27 cellular contexts compared by ENCODE assay signal in the genomic region with DNA sequence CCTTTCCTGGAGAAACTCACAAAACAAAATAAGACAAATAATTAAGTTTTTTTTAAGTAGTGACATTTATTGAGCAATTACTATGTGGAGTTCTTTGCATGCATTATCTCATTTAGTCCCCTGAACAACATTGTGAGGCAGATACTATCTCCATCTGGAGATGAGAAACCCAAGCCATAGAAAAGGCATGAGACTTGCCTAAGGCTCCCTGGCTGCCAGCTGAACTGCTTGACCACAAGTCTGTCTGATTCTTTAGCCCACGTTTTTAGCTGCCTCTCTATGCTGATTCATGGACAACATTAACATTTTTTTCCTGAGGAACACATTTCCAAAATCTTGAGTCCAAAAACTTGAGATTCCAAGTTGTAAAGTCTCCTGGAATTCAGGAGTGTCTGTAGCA.
DNase-seq lines count a peak whose midpoint lies in the region; ATAC-seq, FAIRE-seq and TF ChIP-seq lines count a peak whose summit lies in the region.
"Had no signal": no experiment of that assay in that cellular context is flagged by ENCODE, and none has a peak within 500 bp of the region (broad histone marks: within the 10 kb centered on the region; RNA-seq: fewer than 3 reads in every experiment).

No MANE protein-coding gene starts in this region.

- H3K9me1 ChIP-seq in IMR-90 (ENCODE audit: insufficient read depth, low read length) (no peaks in the 10 kb centered on the region), keratinocyte (ENCODE audit: control insufficient read depth, extremely low read depth, insufficient read depth, low read length) (no peaks in the 10 kb centered on the region)

- H3K27ac ChIP-seq in IMR-90 (ENCODE audit: insufficient read depth, low read length) (no peak overlapping the region), keratinocyte (ENCODE audit: control insufficient read depth, insufficient read depth, low read length) (no peak overlapping the region)
- H3K27ac ChIP-seq: BLaER1 treated with 17β-estradiol and CSF1 and Interleukin-3, amounts not matched to agents 10 nM and 100 nM; PC-9; SJSA1 had no signal

- WGBS in IMR-90 (ENCODE audit: extremely low coverage in 2 of 2, insufficient read length in 1 of 2), 2 experiments = 14% methylated on average over 1 of the region's 1 CpG; no CpG with 5 or more reads in 1 of the 2 experiments

- H4K8ac ChIP-seq in IMR-90 (ENCODE audit: low read depth in 2 of 2, low read length in 2 of 2) = no peak overlapping the region

- H3K4me2 ChIP-seq in IMR-90 (ENCODE audit: low read depth, low read length) (no peak overlapping the region), keratinocyte (ENCODE audit: control insufficient read depth, extremely low read depth, insufficient read depth, low read depth, low read length) (no peak overlapping the region)
- H3K4me2 ChIP-seq: BLaER1 treated with 17β-estradiol and CSF1 and Interleukin-3, amounts not matched to agents 10 nM and 100 nM; PC-9 had no signal

- H3K23ac ChIP-seq in IMR-90 (ENCODE audit: low read depth, low read length) = no peak overlapping the region

- H2BK15ac ChIP-seq in IMR-90 (ENCODE audit: low read depth, low read length) = no peak overlapping the region

- intact Hi-C loops in IMR-90 (cut with micrococcal nuclease) = no loop called here

- H3K9me3 ChIP-seq in IMR-90 (ENCODE audit: control insufficient read depth, insufficient read depth, low read length) (peaks cover 10% of the 10 kb centered on the region), keratinocyte (ENCODE audit: control insufficient read depth, low read depth, low read length) (no peaks in the 10 kb centered on the region)
- H3K9me3 ChIP-seq: HAP-1 had no signal

- no peak overlapping the region for H3K56ac ChIP-seq in IMR-90 (ENCODE audit: extremely low read depth, insufficient read depth, low read length)

- H2BK120ac ChIP-seq in IMR-90 (ENCODE audit: low read depth, low read length) = no peak overlapping the region

- peak; percentile 9 for FAIRE-seq in keratinocyte (lab: Jason Lieb, UNC)
- FAIRE-seq: D721Med, G401.6 had no signal

- H2BK20ac ChIP-seq in IMR-90 (ENCODE audit: low read depth, low read length) = no peak overlapping the region

- H2AK9ac ChIP-seq in IMR-90 (replicated peaks; ENCODE audit: low read depth, low read length, poor library complexity) = no peak overlapping the region

- DNase-seq in GM03348 (ENCODE audit: low spot score) (peak; percentile 22), IMR-90 (peak; percentile 1), epidermal melanocyte (ENCODE audit: insufficient read length, low spot score) (peak; percentile 56), keratinocyte (ENCODE audit: low read depth, low spot score) (no peak), SW480 (ENCODE audit: low spot score) (no peak), activated T-cell treated with anti-CD3 and anti-CD28 coated beads for 4 hours (no peak), SKM-1 treated with dmso at 0.1 percent for 144 hours (lab: John Stamatoyannopoulos, UW; ENCODE audit: unreplicated experiment) (no peak)
- DNase-seq: AML-193; CD4-positive, alpha-beta T cell; GOT3; NCI-H1092 treated with DMSO at 0.1 percent for 48 hours; NCI-H1436; NCI-H187; NCI-H2081 treated with DMSO at 0.1 percent for 48 hours; NCI-H446; NCI-H526; NCI-H82; NK-92 treated with Interleukin-12 subunit alpha and Interleukin-12 subunit beta, amount 100 ng/mL, for 24 hours; PC-9; Right ventricle myocardium superior; RPMI8226 had no signal

- no peak overlapping the region for H3K18ac ChIP-seq in IMR-90 (ENCODE audit: low read depth, low read length)

- H2AK5ac ChIP-seq in IMR-90 (ENCODE audit: low read depth, low read length) = no peak overlapping the region

- H3K14ac ChIP-seq in IMR-90 (replicated peaks; ENCODE audit: low read depth, low read length) = no peak overlapping the region

- H3K79me1 ChIP-seq in IMR-90 (ENCODE audit: low read depth in 1 of 2, low read length in 2 of 2) = no peaks in the 10 kb centered on the region

- H2AFZ ChIP-seq in IMR-90 (replicated peaks; ENCODE audit: low read length, poor library complexity) = no peak overlapping the region
- H2AFZ ChIP-seq in keratinocyte (ENCODE audit: control insufficient read depth, low read length) = no peak overlapping the region
- H2AFZ ChIP-seq: PC-9 had no signal

- CTCF ChIA-PET in IMR-90 (lab: Yijun Ruan, JAX) = no interaction called here

- no peak overlapping the region for H4K5ac ChIP-seq in IMR-90 (ENCODE audit: low read depth, low read length)

- H3K36me3 ChIP-seq in IMR-90 (ENCODE audit: control insufficient read depth, insufficient read depth, low read length) = no peaks in the 10 kb centered on the region
- H3K36me3 ChIP-seq in keratinocyte (ENCODE audit: control insufficient read depth in 2 of 2, extremely low read depth in 1 of 2, insufficient read depth in 2 of 2, low read length in 2 of 2) = no peaks in the 10 kb centered on the region
- H3K36me3 ChIP-seq: HAP-1, SJSA1 had no signal

- H3K4ac ChIP-seq in IMR-90 (ENCODE audit: low read depth, low read length) = no peak overlapping the region

- H4K20me1 ChIP-seq in IMR-90 (ENCODE audit: insufficient read depth, low read length) = no peaks in the 10 kb centered on the region
- no peaks in the 10 kb centered on the region for H4K20me1 ChIP-seq in keratinocyte (ENCODE audit: control insufficient read depth, extremely low read depth, insufficient read depth, low read length)
- H4K20me1 ChIP-seq: BLaER1 treated with 17β-estradiol and CSF1 and Interleukin-3, amounts not matched to agents 10 nM and 100 nM had no signal

- ATAC-seq in IMR-90 (ENCODE audit: low read depth) = no peak
- ATAC-seq: GM12878 had no signal

- no TSS peak for BruUV-seq in IMR-90 (replicated peaks; lab: Mats Ljungman, UMichigan)

- H3K27me3 ChIP-seq in IMR-90 (ENCODE audit: control insufficient read depth, insufficient read depth, low read length) (no peaks in the 10 kb centered on the region), keratinocyte (ENCODE audit: control insufficient read depth, extremely low read depth, insufficient read depth, low read length) (no peaks in the 10 kb centered on the region)
- H3K27me3 ChIP-seq: BLaER1 treated with 17β-estradiol and CSF1 and Interleukin-3, amounts not matched to agents 10 nM and 100 nM; SJSA1 had no signal

- TF ChIP-seq POLR2A in IMR-90 (IDR thresholded peaks at IDR 0.05; ENCODE audit: low read depth, low read length) = no peak

- in situ Hi-C loops in IMR-90 (cut with MboI; ENCODE audit: low sequenced_read_pairs) = no loop called here

- TF ChIP-seq CTCF in IMR-90 (conservative IDR thresholded peaks at IDR 0.05; ENCODE audit: low read depth, low read length) (no peak), keratinocyte (optimal IDR thresholded peaks at IDR 0.05 in 1 of 3, IDR thresholded peaks at IDR 0.05 in 1 of 3, conservative IDR thresholded peaks at IDR 0.05 in 1 of 3; ENCODE audit: extremely low read depth in 1 of 3, insufficient read depth in 2 of 3, low read length in 3 of 3) (no peak)

- no peak overlapping the region for H3K4me3 ChIP-seq in IMR-90 (ENCODE audit: insufficient read depth, low read depth, low read length)
- no peak overlapping the region for H3K4me3 ChIP-seq in keratinocyte (ENCODE audit: control insufficient read depth in 2 of 3, extremely low read depth in 1 of 3, insufficient read depth in 2 of 3, low read depth in 1 of 3, low read length in 3 of 3)
- H3K4me3 ChIP-seq: BLaER1 treated with 17β-estradiol and CSF1 and Interleukin-3, amounts not matched to agents 10 nM and 100 nM; GM12878; HAP-1; PC-9; SJSA1 had no signal

- no peak overlapping the region for H2BK5ac ChIP-seq in IMR-90 (ENCODE audit: low read depth, low read length, poor library complexity, severe bottlenecking)

- no peak overlapping the region for H3K9ac ChIP-seq in IMR-90 (ENCODE audit: low read depth, low read length)
- no peak overlapping the region for H3K9ac ChIP-seq in keratinocyte (ENCODE audit: control insufficient read depth, extremely low read depth, insufficient read depth, low read length)
- H3K9ac ChIP-seq: BLaER1 treated with 17β-estradiol and CSF1 and Interleukin-3, amounts not matched to agents 10 nM and 100 nM had no signal

- POLR2A ChIA-PET in IMR-90 (lab: Charles Lee; ENCODE audit: unreplicated experiment) = no interaction called here

- no peak for TF ChIP-seq RAD21 in IMR-90 (IDR thresholded peaks at IDR 0.05; ENCODE audit: low read length)

- H3K4me1 ChIP-seq in IMR-90 (ENCODE audit: control insufficient read depth, insufficient read depth, low read length) = no peaks in the 10 kb centered on the region
- no peaks in the 10 kb centered on the region for H3K4me1 ChIP-seq in keratinocyte (ENCODE audit: control insufficient read depth, extremely low read depth, insufficient read depth, low read length)
- H3K4me1 ChIP-seq: BLaER1 treated with 17β-estradiol and CSF1 and Interleukin-3, amounts not matched to agents 10 nM and 100 nM; HAP-1; SJSA1 had no signal

- dilution Hi-C loops in IMR-90 (cut with HindIII; ENCODE audit: low sequenced_read_pairs, unreplicated experiment) = no loop called here
- dilution Hi-C loops in keratinocyte (cut with MboI; ENCODE audit: extremely low pct_ligation_motif_present, low sequenced_read_pairs) = no loop called here

- H3K79me2 ChIP-seq in keratinocyte (ENCODE audit: control insufficient read depth, insufficient read depth, low read length) = no peaks in the 10 kb centered on the region

- H4K91ac ChIP-seq in IMR-90 (ENCODE audit: insufficient read depth, low read depth, low read length) = no peak overlapping the region

TF ChIP-seq in IMR-90, 13 proteins besides CTCF, POLR2A, EP300 and RAD21 (continues in another document):
- TF ChIP-seq BHLHE40 (IDR thresholded peaks at IDR 0.05; ENCODE audit: low read depth, low read length) (no peak), CEBPB (IDR thresholded peaks at IDR 0.05; ENCODE audit: low read depth, low read length) (no peak), MAZ (IDR thresholded peaks at IDR 0.05; ENCODE audit: borderline replicate concordance, low read depth, low read length) (no peak), SMC3 (IDR thresholded peaks at IDR 0.05; ENCODE audit: low read depth, low read length) (no peak), NFE2L2 (IDR thresholded peaks at IDR 0.05; ENCODE audit: low read depth, low read length) (no peak), RCOR1 (IDR thresholded peaks at IDR 0.05; ENCODE audit: insufficient replicate concordance, low read length) (no peak), FOS (IDR thresholded peaks at IDR 0.05; ENCODE audit: low read depth, low read length) (no peak)
- TF ChIP-seq, protein P1, sequence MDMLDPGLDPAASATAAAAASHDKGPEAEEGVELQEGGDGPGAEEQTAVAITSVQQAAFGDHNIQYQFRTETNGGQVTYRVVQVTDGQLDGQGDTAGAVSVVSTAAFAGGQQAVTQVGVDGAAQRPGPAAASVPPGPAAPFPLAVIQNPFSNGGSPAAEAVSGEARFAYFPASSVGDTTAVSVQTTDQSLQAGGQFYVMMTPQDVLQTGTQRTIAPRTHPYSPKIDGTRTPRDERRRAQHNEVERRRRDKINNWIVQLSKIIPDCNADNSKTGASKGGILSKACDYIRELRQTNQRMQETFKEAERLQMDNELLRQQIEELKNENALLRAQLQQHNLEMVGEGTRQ (IDR thresholded peaks at IDR 0.05; ENCODE audit: low read depth, low read length) = no peak

Comparison
In these comparisons a context has a peak if more than half of its experiments do, and no peak if none do; other contexts are left out.
1. DNase-seq: peak in GM03348 (single experiment), IMR-90 (single experiment) and epidermal melanocyte (single experiment); none in keratinocyte (single experiment), SW480 (single experiment), activated T-cell treated with anti-CD3 and anti-CD28 coated beads for 4 hours (single experiment) and SKM-1 treated with dmso at 0.1 percent for 144 hours (single experiment).